9 cellular contexts compared by ENCODE assay signal in the genomic region with DNA sequence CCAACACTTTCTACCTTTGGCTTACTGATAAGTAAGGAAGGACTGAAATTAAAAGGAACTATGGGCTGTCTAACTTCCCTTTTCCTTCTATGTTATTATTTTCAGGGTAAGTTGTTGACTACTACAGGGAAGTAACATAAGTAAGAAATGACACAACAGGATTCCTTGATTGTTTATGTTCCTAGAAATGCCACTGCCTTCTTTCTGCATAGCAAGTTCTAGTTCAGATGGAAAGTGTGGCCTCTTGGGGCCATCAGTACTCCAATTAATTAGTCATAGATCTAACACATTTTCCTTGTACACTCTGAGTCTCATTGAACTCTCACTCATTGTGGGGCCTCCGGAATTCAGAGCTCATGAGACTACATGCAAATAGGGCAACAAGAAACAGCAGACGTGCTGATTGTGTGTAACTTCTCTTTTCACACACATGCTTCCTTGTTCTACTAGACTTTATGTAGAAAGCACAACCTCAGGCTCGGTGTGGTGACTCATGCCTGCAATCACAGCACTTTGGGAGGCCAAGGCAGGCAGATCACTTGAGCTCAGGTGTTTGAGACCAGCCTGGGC. TPM values are rescaled to one million over a fixed set of nuclear protein-coding genes. Genes with fewer than 3 reads are reported as not detected.
DNase-seq lines count a peak whose midpoint lies in the region; ATAC-seq and TF ChIP-seq lines count a peak whose summit lies in the region.
"Had no signal": no experiment of that assay in that cellular context is flagged by ENCODE, and none has a peak within 500 bp of the region (broad histone marks: within the 10 kb centered on the region; RNA-seq: fewer than 3 reads in every experiment).

No MANE protein-coding gene starts in this region.

- H3K36me3 ChIP-seq in Peyer's patch (no peaks in the 10 kb centered on the region), WERI-Rb-1 (no peaks in the 10 kb centered on the region)

- H3K36me3 Mint-ChIP-seq in T-helper 2 cell treated with Interferon-gamma antibody and Interleukin-4, amounts not matched to agents 5 μg/mL and 100 μg/mL, for 36 hours (ENCODE audit: low read depth) = no peaks in the 10 kb centered on the region

- intact Hi-C loops in right cardiac atrium (cut with DNase I) = no loop called here

- WGBS in right cardiac atrium = 75% methylated on average over 3 of the region's 3 CpGs

- H3K27ac Mint-ChIP-seq in T-helper 2 cell treated with Interferon-gamma antibody and Interleukin-4, amounts not matched to agents 5 μg/mL and 100 μg/mL, for 36 hours = no peak overlapping the region
- H3K27ac Mint-ChIP-seq: T-helper 1 cell treated with Interleukin-12 subunit alpha and Interleukin-12 subunit beta and Interleukin-4 antibody, amounts not matched to agents 30 μg/mL and 1 μg/mL, for 36 hours had no signal

- H3K27ac ChIP-seq in Peyer's patch (peak overlapping the region; percentile 56 to 69 (median 60)), right cardiac atrium (ENCODE audit: low read length) (no peak overlapping the region), WERI-Rb-1 (no peak overlapping the region)

- H3K4me1 ChIP-seq in Peyer's patch = peaks cover 0 to 5% (median 0%) of the 10 kb centered on the region in 4 donors
- peaks cover 2% of the 10 kb centered on the region for H3K4me1 ChIP-seq in right cardiac atrium (ENCODE audit: control insufficient read depth, insufficient read depth, low read length)

- peak; percentile 12 for DNase-seq in activated CD4-positive, alpha-beta T cell treated with anti-CD3 and anti-CD28 coated beads for 48 hours
- no peak for DNase-seq in activated CD4-positive, alpha-beta T cell treated with anti-CD3 and anti-CD28 coated beads, Interleukin-2, amount 50 U/mL, for 4 hours
- peak; percentile 54 to 84 (median 61) for DNase-seq in Peyer's patch
- peak in 2 of 3 donors; percentile 43 to 49 for DNase-seq in right cardiac atrium
- no peak for DNase-seq in T-helper 2 cell treated with Interferon-gamma antibody and Interleukin-4, amounts not matched to agents 5 μg/mL and 100 μg/mL, for 36 hours (ENCODE audit: low spot score)
- DNase-seq in NCI-H510A treated with DMSO at 0.1 percent for 48 hours (lab: John Stamatoyannopoulos, UW) = no peak
- DNase-seq in WERI-Rb-1 = no peak

- no peaks in the 10 kb centered on the region for H3K9me3 ChIP-seq in Peyer's patch
- no peaks in the 10 kb centered on the region for H3K9me3 ChIP-seq in right cardiac atrium (ENCODE audit: control insufficient read depth, low read length)
- no peaks in the 10 kb centered on the region for H3K9me3 ChIP-seq in WERI-Rb-1 (ENCODE audit: severe bottlenecking)

- peaks cover 3% of the 10 kb centered on the region for H3K4me1 Mint-ChIP-seq in T-helper 2 cell treated with Interferon-gamma antibody and Interleukin-4, amounts not matched to agents 5 μg/mL and 100 μg/mL, for 36 hours (ENCODE audit: low read depth)

- no peak for TF ChIP-seq POLR2A in Peyer's patch (IDR thresholded peaks at IDR 0.05)

- H3K9me3 Mint-ChIP-seq in T-helper 2 cell treated with Interferon-gamma antibody and Interleukin-4, amounts not matched to agents 5 μg/mL and 100 μg/mL, for 36 hours = no peaks in the 10 kb centered on the region
- H3K9me3 Mint-ChIP-seq: T-helper 1 cell treated with Interleukin-12 subunit alpha and Interleukin-12 subunit beta and Interleukin-4 antibody, amounts not matched to agents 30 μg/mL and 1 μg/mL, for 36 hours had no signal

- TF ChIP-seq CTCF in Peyer's patch (IDR thresholded peaks at IDR 0.05) = no peak
- TF ChIP-seq CTCF in WERI-Rb-1 (IDR thresholded peaks at IDR 0.05; ENCODE audit: low read depth, low read length) = no peak

- ATAC-seq in HG03025 (IDR thresholded peaks at IDR 0.05; ENCODE audit: low FRiP score, unreplicated experiment) (peak; percentile 78), right cardiac atrium (peak; percentile 51 to 54)

- H3K27me3 ChIP-seq in Peyer's patch (no peaks in the 10 kb centered on the region), right cardiac atrium (ENCODE audit: control insufficient read depth, insufficient read depth) (no peaks in the 10 kb centered on the region), WERI-Rb-1 (ENCODE audit: insufficient read depth, low read depth, severe bottlenecking) (no peaks in the 10 kb centered on the region)

- H3K4me3 ChIP-seq in Peyer's patch (no peak overlapping the region), right cardiac atrium (ENCODE audit: low read length) (no peak overlapping the region), WERI-Rb-1 (ENCODE audit: low read depth, low read length) (no peak overlapping the region)

- no peak overlapping the region for H3K4me3 Mint-ChIP-seq in T-helper 2 cell treated with Interferon-gamma antibody and Interleukin-4, amounts not matched to agents 5 μg/mL and 100 μg/mL, for 36 hours
- H3K4me3 Mint-ChIP-seq: T-helper 1 cell treated with Interleukin-12 subunit alpha and Interleukin-12 subunit beta and Interleukin-4 antibody, amounts not matched to agents 30 μg/mL and 1 μg/mL, for 36 hours had no signal

- H3K27me3 Mint-ChIP-seq in T-helper 2 cell treated with Interferon-gamma antibody and Interleukin-4, amounts not matched to agents 5 μg/mL and 100 μg/mL, for 36 hours (ENCODE audit: low read depth) = peaks cover 11% of the 10 kb centered on the region

RNA-seq across cellular contexts. Expression of a gene that starts 35.3 kb away (rescaled TPM):
- 10 to 100 TPM; 31.3 to 39.6 (median 33.7) TPM for total RNA-seq in Peyer's patch
- 10 to 100 TPM; 57.7 to 74.2 (median 69.5) TPM for total RNA-seq in right cardiac atrium
- 77.1 TPM for polyA plus RNA-seq in right cardiac atrium

RNA-seq across cellular contexts. Expression of a gene that starts 42.0 kb away (rescaled TPM):
- total RNA-seq in Peyer's patch = 100 to 1,000 TPM in 1 of 4 donors, 10 to 100 TPM in 3; 64.4 to 109 (median 83.0) TPM
- 100 to 1,000 TPM; 120 to 140 (median 137) TPM for total RNA-seq in right cardiac atrium
- 106 TPM for polyA plus RNA-seq in right cardiac atrium

Comparison
In these comparisons a context has a peak if more than half of its experiments do, and no peak if none do; other contexts are left out.
1. DNase-seq: peak in activated CD4-positive, alpha-beta T cell treated with anti-CD3 and anti-CD28 coated beads for 48 hours (single experiment), Peyer's patch (3 of 3) and right cardiac atrium (2 of 3); none in activated CD4-positive, alpha-beta T cell treated with anti-CD3 and anti-CD28 coated beads, Interleukin-2, amount 50 U/mL, for 4 hours (0 of 2), T-helper 2 cell treated with Interferon-gamma antibody and Interleukin-4, amounts not matched to agents 5 μg/mL and 100 μg/mL, for 36 hours (single experiment), NCI-H510A treated with DMSO at 0.1 percent for 48 hours (single experiment) and WERI-Rb-1 (single experiment).
2. H3K27ac ChIP-seq: peak in Peyer's patch (4 of 4); none in right cardiac atrium (single experiment) and WERI-Rb-1 (single experiment).